Comparison of ENCODE assay signal across 9 cellular contexts in genomic region chr11:96162816-96163499, GRCh38.
DNase-seq lines count a peak whose midpoint lies in the region.
"Had no signal": no experiment of that assay in that cellular context is flagged by ENCODE, and none has a peak within 500 bp of the region (broad histone marks: within the 10 kb centered on the region; RNA-seq: fewer than 3 reads in every experiment).

No MANE protein-coding gene starts in this region.

- no peaks in the 10 kb centered on the region for H3K27me3 Mint-ChIP-seq in CD4-positive, alpha-beta memory T cell
- H3K27me3 Mint-ChIP-seq: activated CD4-positive, alpha-beta T cell treated with anti-CD3 and anti-CD28 coated beads, Interleukin-2, amount 10 ng/mL, durations not matched to agents 7 days and 5 days had no signal

- H3K4me3 Mint-ChIP-seq in CD4-positive, alpha-beta memory T cell: no peak overlapping the region
- H3K4me3 Mint-ChIP-seq: activated CD4-positive, alpha-beta T cell treated with anti-CD3 and anti-CD28 coated beads, Interleukin-2, amount 10 ng/mL, durations not matched to agents 7 days and 5 days had no signal

- intact Hi-C loops in CD4-positive, alpha-beta memory T cell (cut with micrococcal nuclease): no loop called here

- peaks cover 4 to 12% of the 10 kb centered on the region in 2 donors for H3K36me3 Mint-ChIP-seq in CD4-positive, alpha-beta memory T cell

- H3K27me3 ChIP-seq in CD4-positive, alpha-beta memory T cell (ENCODE audit: insufficient read depth, low read length): no peaks in the 10 kb centered on the region

- peak; percentile 48 for DNase-seq in A172 (ENCODE audit: low spot score)
- peak; percentile 90 for DNase-seq in NCI-H226
- DNase-seq in dedifferentiated amniotic fluid mesenchymal stem cell (ENCODE audit: extremely low spot score): peak; percentile 90
- no peak for DNase-seq in glomerular visceral epithelial cell (ENCODE audit: extremely low spot score)
- no peak for DNase-seq in DMS153 treated with DMSO at 0.1 percent for 48 hours (lab: John Stamatoyannopoulos, UW; ENCODE audit: unreplicated experiment)
- no peak for DNase-seq in HT-29 (ENCODE audit: low spot score)
- DNase-seq in CD4-positive, alpha-beta memory T cell: no peak
- DNase-seq: activated CD4-positive, alpha-beta T cell treated with anti-CD3 and anti-CD28 coated beads, Interleukin-2, amount 10 ng/mL, durations not matched to agents 7 days and 5 days had no signal

- H3K27ac Mint-ChIP-seq in CD4-positive, alpha-beta memory T cell: peak overlapping the region in 2 of 7 donors; percentile 14 to 25
- H3K27ac Mint-ChIP-seq: activated CD4-positive, alpha-beta T cell treated with anti-CD3 and anti-CD28 coated beads, Interleukin-2, amount 10 ng/mL, durations not matched to agents 7 days and 5 days had no signal

- H3K36me3 ChIP-seq in mesodermal cell (ENCODE audit: control insufficient read depth, insufficient read depth, low read length): no peaks in the 10 kb centered on the region
- H3K36me3 ChIP-seq in CD4-positive, alpha-beta memory T cell (ENCODE audit: insufficient read depth, low read length): no peaks in the 10 kb centered on the region

- H3K4me3 ChIP-seq in mesodermal cell (ENCODE audit: extremely low read depth, insufficient read depth, low read length, poor library complexity, severe bottlenecking): no peak overlapping the region
- H3K4me3 ChIP-seq in CD4-positive, alpha-beta memory T cell (ENCODE audit: low read length in 2 of 2): no peak overlapping the region

- no peaks in the 10 kb centered on the region for H3K9me3 Mint-ChIP-seq in CD4-positive, alpha-beta memory T cell
- H3K9me3 Mint-ChIP-seq: activated CD4-positive, alpha-beta T cell treated with anti-CD3 and anti-CD28 coated beads, Interleukin-2, amount 10 ng/mL, durations not matched to agents 7 days and 5 days had no signal

- CTCF ChIA-PET in CD4-positive, alpha-beta memory T cell (lab: Charles Lee; ENCODE audit: partially characterized antibody): interaction anchor here (1.3 to 2.9 kb wide), 3 partner anchors 9 to 181 kb away, joined by 4 to 12 read pairs (median 5); partner anchors contain the start of gene MAML2

- POLR2A ChIA-PET in CD4-positive, alpha-beta memory T cell (lab: Charles Lee; ENCODE audit: partially characterized antibody): interaction anchor here (0.9 to 1.2 kb wide), 2 partner anchors 57 to 180 kb away, joined by 3 read pairs; partner anchors contain the start of gene MAML2

- no peaks in the 10 kb centered on the region for H3K9me3 ChIP-seq in mesodermal cell (ENCODE audit: control insufficient read depth, low read length)
- H3K9me3 ChIP-seq in CD4-positive, alpha-beta memory T cell (ENCODE audit: control insufficient read depth in 1 of 2, low read length in 2 of 2): no peaks in the 10 kb centered on the region

- peaks cover 27% of the 10 kb centered on the region for H3K4me1 ChIP-seq in mesodermal cell (ENCODE audit: control insufficient read depth, insufficient read depth, low read length, poor library complexity, severe bottlenecking)
- peaks cover 27% of the 10 kb centered on the region for H3K4me1 ChIP-seq in CD4-positive, alpha-beta memory T cell (ENCODE audit: insufficient read depth, low read length)

- WGBS in mesodermal cell (ENCODE audit: insufficient coverage in 2 of 2), 2 experiments: 91 to 98% methylated on average over 4 to 5 of the region's 6 CpGs

- peak overlapping the region; percentile 46 for H3K27ac ChIP-seq in mesodermal cell (ENCODE audit: low read depth, low read length, severe bottlenecking)
- H3K27ac ChIP-seq in CD4-positive, alpha-beta memory T cell (ENCODE audit: low read depth, low read length): no peak overlapping the region

- peaks cover 32 to 52% (median 42%) of the 10 kb centered on the region in 4 donors for H3K4me1 Mint-ChIP-seq in CD4-positive, alpha-beta memory T cell

Comparison
In these comparisons a context has a peak if more than half of its experiments do, and no peak if none do; other contexts are left out.
1. DNase-seq: peak in A172 (single experiment), NCI-H226 (single experiment) and dedifferentiated amniotic fluid mesenchymal stem cell (single experiment); none in glomerular visceral epithelial cell (single experiment), DMS153 treated with DMSO at 0.1 percent for 48 hours (single experiment), HT-29 (single experiment) and CD4-positive, alpha-beta memory T cell (0 of 5).